In genomic region chr16:30349695-30350094, GRCh38 we compare ENCODE assay signal across 14 cellular contexts. TPM values are rescaled to one million over a fixed set of nuclear protein-coding genes. Genes with fewer than 3 reads are reported as not detected.
DNase-seq lines count a peak whose midpoint lies in the region; ATAC-seq and TF ChIP-seq lines count a peak whose summit lies in the region.
"Had no signal": no experiment of that assay in that cellular context is flagged by ENCODE, and none has a peak within 500 bp of the region (broad histone marks: within the 10 kb centered on the region; RNA-seq: fewer than 3 reads in every experiment).

No MANE protein-coding gene starts in this region.

- TF ChIP-seq POLR2A in GM19099 (IDR thresholded peaks at IDR 0.05; ENCODE audit: extremely low read depth, insufficient read length, low read depth) = peak; percentile 8

- H3K36me3 ChIP-seq in CD4-positive, alpha-beta memory T cell (ENCODE audit: insufficient read depth, low read length) = peaks cover 33% of the 10 kb centered on the region

- H3K4me3 Mint-ChIP-seq in CD4-positive, alpha-beta memory T cell = no peak overlapping the region
- H3K4me3 Mint-ChIP-seq in immature natural killer cell = peak overlapping the region; percentile 67 to 91 (median 73)

- H3K9me3 Mint-ChIP-seq in CD4-positive, alpha-beta memory T cell = no peaks in the 10 kb centered on the region
- no peaks in the 10 kb centered on the region for H3K9me3 Mint-ChIP-seq in immature natural killer cell

- peaks cover 15% of the 10 kb centered on the region for H3K4me1 ChIP-seq in CD4-positive, alpha-beta memory T cell (ENCODE audit: insufficient read depth, low read length)
- H3K4me1 ChIP-seq: foreskin keratinocyte had no signal

- H3K27ac Mint-ChIP-seq in CD4-positive, alpha-beta memory T cell = peak overlapping the region in 4 of 7 donors; percentile 15 to 71 (median 58)
- H3K27ac Mint-ChIP-seq in immature natural killer cell = peak overlapping the region; percentile 91 to 97 (median 92)

- CTCF ChIA-PET in CD4-positive, alpha-beta memory T cell (lab: Charles Lee; ENCODE audit: partially characterized antibody) = interaction anchor here (1.1 kb wide), 1 partner anchor 10 kb away, joined by 3 read pairs; no protein-coding TSS in a partner anchor

- H3K36me3 Mint-ChIP-seq in CD4-positive, alpha-beta memory T cell = peaks cover 18 to 46% of the 10 kb centered on the region in 2 donors
- peaks cover 0 to 27% (median 0%) of the 10 kb centered on the region in 3 donors for H3K36me3 Mint-ChIP-seq in immature natural killer cell

- ATAC-seq in HG03521 (IDR thresholded peaks at IDR 0.05; ENCODE audit: unreplicated experiment) = no peak
- ATAC-seq: foreskin keratinocyte, left colon, pancreas had no signal

- POLR2A ChIA-PET in CD4-positive, alpha-beta memory T cell (lab: Charles Lee; ENCODE audit: partially characterized antibody) = no interaction called here

- DNase-seq in CD4-positive, alpha-beta memory T cell = no peak
- peak; percentile 84 for DNase-seq in NAMALWA (ENCODE audit: low spot score)
- DNase-seq in immature natural killer cell = peak; percentile 62 to 65 (median 64)
- no peak for DNase-seq in NCI-H2171 (lab: John Stamatoyannopoulos, UW)
- DNase-seq in NCI-H226 = no peak
- DNase-seq in NCI-H1436 treated with DMSO at 0.1 percent for 48 hours (lab: John Stamatoyannopoulos, UW) = no peak
- DNase-seq: foreskin keratinocyte, NCI-H748 treated with DMSO at 0.1 percent for 48 hours, substantia nigra had no signal

- H3K4me1 Mint-ChIP-seq in CD4-positive, alpha-beta memory T cell = peaks cover 4 to 23% (median 10%) of the 10 kb centered on the region in 4 donors
- H3K4me1 Mint-ChIP-seq in immature natural killer cell = peaks cover 55 to 61% of the 10 kb centered on the region in 2 donors

- H3K27me3 Mint-ChIP-seq in CD4-positive, alpha-beta memory T cell = no peaks in the 10 kb centered on the region
- peaks cover 4 to 21% (median 16%) of the 10 kb centered on the region in 3 donors for H3K27me3 Mint-ChIP-seq in immature natural killer cell (ENCODE audit: low read depth in 3 of 3)

- intact Hi-C loops in CD4-positive, alpha-beta memory T cell (cut with micrococcal nuclease) = no loop called here

- H3K4me3 ChIP-seq in CD4-positive, alpha-beta memory T cell (ENCODE audit: low read length in 2 of 2) = no peak overlapping the region
- H3K4me3 ChIP-seq: pancreas had no signal

- no peaks in the 10 kb centered on the region for H3K27me3 ChIP-seq in CD4-positive, alpha-beta memory T cell (ENCODE audit: insufficient read depth, low read length)
- H3K27me3 ChIP-seq: foreskin keratinocyte, pancreas had no signal

- no peak overlapping the region for H3K27ac ChIP-seq in CD4-positive, alpha-beta memory T cell (ENCODE audit: low read depth, low read length)
- H3K27ac ChIP-seq: foreskin keratinocyte, pancreas had no signal

- no peaks in the 10 kb centered on the region for H3K9me3 ChIP-seq in CD4-positive, alpha-beta memory T cell (ENCODE audit: control insufficient read depth in 1 of 2, low read length in 2 of 2)
- H3K9me3 ChIP-seq: pancreas had no signal

RNA-seq across cellular contexts. Expression of gene CD2BP2, which starts 5.4 kb away (rescaled TPM):
- total RNA-seq in CD4-positive, alpha-beta memory T cell = 10 to 100 TPM; 72.9 to 79.4 TPM
- 10 to 100 TPM; 23.7 to 24.4 TPM for polyA plus RNA-seq in CD4-positive, alpha-beta memory T cell
- 10 to 100 TPM; 39.9 to 54.3 (median 42.9) TPM for polyA plus RNA-seq in immature natural killer cell

RNA-seq across cellular contexts. Expression of gene TBC1D10B, which starts 20.6 kb away (rescaled TPM):
- total RNA-seq in CD4-positive, alpha-beta memory T cell = 10 to 100 TPM; 47.0 to 55.3 TPM
- polyA plus RNA-seq in CD4-positive, alpha-beta memory T cell = 10 to 100 TPM in 1 of 2 donors, 1 to 10 TPM in 1; 8.5 to 16.1 TPM
- polyA plus RNA-seq in immature natural killer cell = 10 to 100 TPM in 2 of 3 donors, 1 to 10 TPM in 1; 9.5 to 18.5 (median 10.1) TPM

RNA-seq across cellular contexts. Expression of gene MYL11, which starts 24.9 kb away (rescaled TPM):
- total RNA-seq in CD4-positive, alpha-beta memory T cell = 1 to 10 TPM in 1 of 2 experiments, not detected in 1; 1.3 TPM
- 1 to 10 TPM in 1 of 2 donors, not detected in 1; 1.1 TPM for polyA plus RNA-seq in CD4-positive, alpha-beta memory T cell
- 10 to 100 TPM; 10.9 to 22.2 (median 18.7) TPM for polyA plus RNA-seq in immature natural killer cell
- total RNA-seq: foreskin keratinocyte; left colon; T-helper 2 cell treated with Interferon-gamma antibody and Interleukin-4, amounts not matched to agents 100 ng/mL and 5 ng/mL, for 36 hours had no signal

RNA-seq across cellular contexts. Expression of gene SEPTIN1, which starts 32.7 kb away (rescaled TPM):
- total RNA-seq in CD4-positive, alpha-beta memory T cell = 100 to 1,000 TPM; 198 to 206 TPM
- 100 to 1,000 TPM; 210 to 212 TPM for polyA plus RNA-seq in CD4-positive, alpha-beta memory T cell
- 100 to 1,000 TPM; 155 to 213 (median 161) TPM for polyA plus RNA-seq in immature natural killer cell
- total RNA-seq: foreskin keratinocyte had no signal

RNA-seq across cellular contexts. Expression of gene ZNF48, which starts 45.5 kb away (rescaled TPM):
- total RNA-seq in CD4-positive, alpha-beta memory T cell = 10 to 100 TPM; 15.8 to 16.7 TPM
- polyA plus RNA-seq in CD4-positive, alpha-beta memory T cell = 10 to 100 TPM in 1 of 2 donors, 1 to 10 TPM in 1; 5.5 to 10.7 TPM
- polyA plus RNA-seq in immature natural killer cell = 1 to 10 TPM; 4.2 to 9.3 (median 5.7) TPM

Comparison
In these comparisons a context has a peak if more than half of its experiments do, and no peak if none do; other contexts are left out.
1. DNase-seq: peak in NAMALWA (single experiment) and immature natural killer cell (3 of 3); none in CD4-positive, alpha-beta memory T cell (0 of 5), NCI-H2171 (single experiment), NCI-H226 (single experiment) and NCI-H1436 treated with DMSO at 0.1 percent for 48 hours (single experiment).
2. H3K4me3 Mint-ChIP-seq: peak in immature natural killer cell (5 of 5); none in CD4-positive, alpha-beta memory T cell (0 of 8).
3. RNA of gene MYL11, which starts 24.9 kb away (polyA plus RNA-seq): 10.9 to 22.2 TPM in immature natural killer cell; 1.1 TPM in CD4-positive, alpha-beta memory T cell; every median in the first group is over 4 times any median in the second.